ENCODE assay signal across 1 cellular context in the genomic region with DNA sequence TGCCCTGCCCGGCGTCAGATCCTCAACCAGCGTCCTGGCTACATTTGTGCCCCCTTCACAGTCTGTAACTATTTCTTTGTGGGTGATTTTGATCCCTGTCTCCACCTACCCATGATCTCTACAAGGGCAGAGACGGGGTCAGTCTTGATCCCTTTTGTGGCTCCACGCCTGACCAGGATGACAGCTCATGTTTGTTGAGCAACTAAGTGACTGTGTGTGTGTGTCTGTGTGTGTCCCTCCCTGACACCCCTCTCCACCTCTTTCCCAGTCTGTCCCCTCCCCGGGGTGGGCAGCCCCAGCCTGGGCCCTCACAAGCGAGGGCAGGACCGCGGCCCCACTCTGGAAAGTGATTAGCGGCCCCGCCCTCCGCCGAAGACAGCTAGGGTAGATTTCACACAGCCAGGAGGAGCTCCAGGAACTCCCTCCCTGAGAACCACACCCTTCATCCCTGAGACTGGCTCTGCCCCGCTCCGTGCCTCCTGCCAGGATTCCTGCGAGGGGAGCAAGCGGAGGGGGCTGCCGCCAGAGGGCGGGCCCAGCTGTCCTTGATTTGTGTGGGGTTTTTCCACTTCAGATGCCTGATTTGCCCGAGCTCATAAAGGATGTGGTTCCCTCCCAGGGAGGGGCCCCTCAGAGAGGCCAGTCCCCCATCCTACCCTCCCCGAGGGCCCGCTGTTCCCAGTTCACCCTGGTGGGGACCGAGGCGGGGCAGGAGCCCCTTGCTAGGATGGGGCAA.
TF ChIP-seq lines count a peak whose summit lies in the region.

No MANE protein-coding gene starts in this region.

TF ChIP-seq in IMR-90, 13 proteins besides CTCF, POLR2A, EP300 and RAD21:
- no peak for TF ChIP-seq ELK1 (IDR thresholded peaks at IDR 0.05; ENCODE audit: borderline replicate concordance, low read depth, low read length)
- TF ChIP-seq CEBPB (IDR thresholded peaks at IDR 0.05; ENCODE audit: low read depth, low read length) = no peak
- TF ChIP-seq MXI1 (IDR thresholded peaks at IDR 0.05; ENCODE audit: borderline replicate concordance, low read depth, low read length) = no peak
- TF ChIP-seq, protein P1, sequence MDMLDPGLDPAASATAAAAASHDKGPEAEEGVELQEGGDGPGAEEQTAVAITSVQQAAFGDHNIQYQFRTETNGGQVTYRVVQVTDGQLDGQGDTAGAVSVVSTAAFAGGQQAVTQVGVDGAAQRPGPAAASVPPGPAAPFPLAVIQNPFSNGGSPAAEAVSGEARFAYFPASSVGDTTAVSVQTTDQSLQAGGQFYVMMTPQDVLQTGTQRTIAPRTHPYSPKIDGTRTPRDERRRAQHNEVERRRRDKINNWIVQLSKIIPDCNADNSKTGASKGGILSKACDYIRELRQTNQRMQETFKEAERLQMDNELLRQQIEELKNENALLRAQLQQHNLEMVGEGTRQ (IDR thresholded peaks at IDR 0.05; ENCODE audit: low read depth, low read length) = no peak
- TF ChIP-seq RCOR1 (IDR thresholded peaks at IDR 0.05; ENCODE audit: insufficient replicate concordance, low read length) = no peak
- TF ChIP-seq RFX5 (IDR thresholded peaks at IDR 0.05; ENCODE audit: low read depth, low read length) = no peak
- no peak for TF ChIP-seq NFE2L2 (IDR thresholded peaks at IDR 0.05; ENCODE audit: low read depth, low read length)
- no peak for TF ChIP-seq FOS (IDR thresholded peaks at IDR 0.05; ENCODE audit: low read depth, low read length)
- TF ChIP-seq SMC3 (IDR thresholded peaks at IDR 0.05; ENCODE audit: low read depth, low read length) = no peak
- TF ChIP-seq MAFK (IDR thresholded peaks at IDR 0.05; ENCODE audit: low read depth, low read length) = no peak
- TF ChIP-seq CHD1 (IDR thresholded peaks at IDR 0.05; ENCODE audit: low read depth, low read length) = no peak
- TF ChIP-seq MAZ (IDR thresholded peaks at IDR 0.05; ENCODE audit: borderline replicate concordance, low read depth, low read length) = no peak
- no peak for TF ChIP-seq BHLHE40 (IDR thresholded peaks at IDR 0.05; ENCODE audit: low read depth, low read length)
